ENCODE assay signal across 8 cellular contexts in genomic region chr1:93980320-93980744, GRCh38.
DNase-seq lines count a peak whose midpoint lies in the region; ATAC-seq, FAIRE-seq and TF ChIP-seq lines count a peak whose summit lies in the region.

No MANE protein-coding gene starts in this region.

- no peak for ATAC-seq in GM21390 (IDR thresholded peaks at IDR 0.05; ENCODE audit: unreplicated experiment)

- DNase-seq in NCI-H526 (lab: John Stamatoyannopoulos, UW) (peak; percentile 34 to 59), epithelial cell of esophagus (ENCODE audit: low read depth) (no peak), retinal pigment epithelial cell (ENCODE audit: low read depth) (no peak), H54 (ENCODE audit: insufficient read length, low spot score) (no peak), cerebellar nuclear complex (lab: John Stamatoyannopoulos, UW) (no peak)
- DNase-seq in activated CD4-positive, alpha-beta T cell treated with anti-CD3 and anti-CD28 coated beads, Interleukin-2, amount 10 ng/mL, durations not matched to agents 24 days and 14 days, result no peak

- TF ChIP-seq POLR2A in H54 (IDR thresholded peaks at IDR 0.05; ENCODE audit: low read depth, low read length), result no peak

- H3K4me3 ChIP-seq in epithelial cell of esophagus (ENCODE audit: low read length), result no peak overlapping the region
- H3K4me3 ChIP-seq in retinal pigment epithelial cell (ENCODE audit: low read length), result no peak overlapping the region

- intact Hi-C loops in activated CD4-positive, alpha-beta T cell treated with anti-CD3 and anti-CD28 coated beads, Interleukin-2, amount 10 ng/mL, durations not matched to agents 24 days and 14 days (cut with micrococcal nuclease), result no loop called here

- peak; percentile 53 for TF ChIP-seq CTCF in GM12872 (IDR thresholded peaks at IDR 0.05; ENCODE audit: insufficient read depth, low read depth, low read length)
- peak; percentile 18 for TF ChIP-seq CTCF in epithelial cell of esophagus (IDR thresholded peaks at IDR 0.05; ENCODE audit: insufficient read depth, low read depth, low read length, missing control alignments)
- TF ChIP-seq CTCF in retinal pigment epithelial cell (conservative IDR thresholded peaks at IDR 0.05; ENCODE audit: low read depth, low read length), result peak; percentile 59

- no peak overlapping the region for H3K4me3 Mint-ChIP-seq in activated CD4-positive, alpha-beta T cell treated with anti-CD3 and anti-CD28 coated beads, Interleukin-2, amount 10 ng/mL, durations not matched to agents 24 days and 14 days

- H3K9me3 Mint-ChIP-seq in activated CD4-positive, alpha-beta T cell treated with anti-CD3 and anti-CD28 coated beads, Interleukin-2, amount 10 ng/mL, durations not matched to agents 24 days and 14 days, result no peaks in the 10 kb centered on the region

- H3K4me1 Mint-ChIP-seq in activated CD4-positive, alpha-beta T cell treated with anti-CD3 and anti-CD28 coated beads, Interleukin-2, amount 10 ng/mL, durations not matched to agents 24 days and 14 days, result no peaks in the 10 kb centered on the region

- H3K36me3 Mint-ChIP-seq in activated CD4-positive, alpha-beta T cell treated with anti-CD3 and anti-CD28 coated beads, Interleukin-2, amount 10 ng/mL, durations not matched to agents 24 days and 14 days (ENCODE audit: low read depth), result no peaks in the 10 kb centered on the region

- FAIRE-seq in H54 (lab: Jason Lieb, UNC), result no peak

- H3K27me3 Mint-ChIP-seq in activated CD4-positive, alpha-beta T cell treated with anti-CD3 and anti-CD28 coated beads, Interleukin-2, amount 10 ng/mL, durations not matched to agents 24 days and 14 days, result peaks cover 9% of the 10 kb centered on the region

- no peak overlapping the region for H3K27ac Mint-ChIP-seq in activated CD4-positive, alpha-beta T cell treated with anti-CD3 and anti-CD28 coated beads, Interleukin-2, amount 10 ng/mL, durations not matched to agents 24 days and 14 days

Comparison
In these comparisons a context has a peak if more than half of its experiments do, and no peak if none do; other contexts are left out.
1. DNase-seq: peak in NCI-H526 (2 of 2); none in epithelial cell of esophagus (single experiment), retinal pigment epithelial cell (single experiment), activated CD4-positive, alpha-beta T cell treated with anti-CD3 and anti-CD28 coated beads, Interleukin-2, amount 10 ng/mL, durations not matched to agents 24 days and 14 days (single experiment), H54 (single experiment) and cerebellar nuclear complex (0 of 2).
2. Peak in every context shown above with its lines, with median percentiles within 50 percentile points of each other: CTCF ChIP-seq.